1 cellular context compared by ENCODE assay signal in the genomic region with DNA sequence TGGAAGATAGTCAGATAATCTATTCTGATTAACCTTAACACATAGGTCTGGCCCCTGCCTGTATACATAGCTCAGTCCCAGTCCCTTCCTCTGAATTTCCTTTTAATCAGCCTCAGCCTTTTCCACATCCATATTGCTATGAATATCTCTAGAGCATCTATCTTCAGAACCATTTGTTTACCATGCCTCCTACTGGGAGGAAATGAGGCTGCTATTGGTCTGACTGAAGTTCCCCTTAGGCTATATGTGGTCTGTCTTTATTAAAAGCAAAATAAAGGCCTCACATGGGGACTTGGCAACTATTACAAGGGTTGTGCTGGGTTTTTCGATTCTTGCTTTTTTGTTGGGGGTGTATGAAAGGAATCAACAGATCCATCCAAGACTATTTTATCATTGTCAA.
TF ChIP-seq lines count a peak whose summit lies in the region.

No MANE protein-coding gene starts in this region.

TF ChIP-seq in IMR-90, 13 proteins besides CTCF, POLR2A, EP300 and RAD21:
- TF ChIP-seq MAZ (IDR thresholded peaks at IDR 0.05; ENCODE audit: borderline replicate concordance, low read depth, low read length) (no peak), CEBPB (IDR thresholded peaks at IDR 0.05; ENCODE audit: low read depth, low read length) (no peak), SMC3 (IDR thresholded peaks at IDR 0.05; ENCODE audit: low read depth, low read length) (no peak), RFX5 (IDR thresholded peaks at IDR 0.05; ENCODE audit: low read depth, low read length) (no peak), MAFK (IDR thresholded peaks at IDR 0.05; ENCODE audit: low read depth, low read length) (no peak), FOS (IDR thresholded peaks at IDR 0.05; ENCODE audit: low read depth, low read length) (no peak), NFE2L2 (IDR thresholded peaks at IDR 0.05; ENCODE audit: low read depth, low read length) (no peak), BHLHE40 (IDR thresholded peaks at IDR 0.05; ENCODE audit: low read depth, low read length) (no peak), MXI1 (IDR thresholded peaks at IDR 0.05; ENCODE audit: borderline replicate concordance, low read depth, low read length) (no peak), RCOR1 (IDR thresholded peaks at IDR 0.05; ENCODE audit: insufficient replicate concordance, low read length) (no peak)
- TF ChIP-seq, protein P1, sequence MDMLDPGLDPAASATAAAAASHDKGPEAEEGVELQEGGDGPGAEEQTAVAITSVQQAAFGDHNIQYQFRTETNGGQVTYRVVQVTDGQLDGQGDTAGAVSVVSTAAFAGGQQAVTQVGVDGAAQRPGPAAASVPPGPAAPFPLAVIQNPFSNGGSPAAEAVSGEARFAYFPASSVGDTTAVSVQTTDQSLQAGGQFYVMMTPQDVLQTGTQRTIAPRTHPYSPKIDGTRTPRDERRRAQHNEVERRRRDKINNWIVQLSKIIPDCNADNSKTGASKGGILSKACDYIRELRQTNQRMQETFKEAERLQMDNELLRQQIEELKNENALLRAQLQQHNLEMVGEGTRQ (IDR thresholded peaks at IDR 0.05; ENCODE audit: low read depth, low read length) = no peak
- TF ChIP-seq, protein P2, sequence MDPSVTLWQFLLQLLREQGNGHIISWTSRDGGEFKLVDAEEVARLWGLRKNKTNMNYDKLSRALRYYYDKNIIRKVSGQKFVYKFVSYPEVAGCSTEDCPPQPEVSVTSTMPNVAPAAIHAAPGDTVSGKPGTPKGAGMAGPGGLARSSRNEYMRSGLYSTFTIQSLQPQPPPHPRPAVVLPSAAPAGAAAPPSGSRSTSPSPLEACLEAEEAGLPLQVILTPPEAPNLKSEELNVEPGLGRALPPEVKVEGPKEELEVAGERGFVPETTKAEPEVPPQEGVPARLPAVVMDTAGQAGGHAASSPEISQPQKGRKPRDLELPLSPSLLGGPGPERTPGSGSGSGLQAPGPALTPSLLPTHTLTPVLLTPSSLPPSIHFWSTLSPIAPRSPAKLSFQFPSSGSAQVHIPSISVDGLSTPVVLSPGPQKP (IDR thresholded peaks at IDR 0.05; ENCODE audit: borderline replicate concordance, low read depth, low read length) = no peak
